8 cellular contexts compared by ENCODE assay signal in the genomic region with DNA sequence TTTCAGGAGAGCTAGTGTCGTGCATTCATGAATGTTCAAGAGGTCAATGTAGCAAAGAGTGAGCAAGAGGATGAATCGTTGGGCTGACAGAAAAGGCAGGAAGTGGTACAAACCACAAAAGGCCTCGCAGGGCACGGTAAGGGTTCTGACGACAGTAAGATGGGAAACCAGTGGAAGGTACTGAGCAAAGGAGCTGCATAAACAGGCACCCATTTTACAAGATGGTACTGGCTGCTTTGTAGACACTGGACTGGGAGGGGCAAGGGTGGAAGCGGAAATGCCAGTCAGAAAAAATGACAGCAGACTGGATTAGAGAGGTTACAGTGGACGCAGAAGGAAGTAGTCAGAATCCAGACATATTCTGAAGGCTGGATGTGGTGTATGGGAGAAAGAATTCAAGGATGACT.
DNase-seq lines count a peak whose midpoint lies in the region; TF ChIP-seq lines count a peak whose summit lies in the region.

No MANE protein-coding gene starts in this region.

- H3K4me3 ChIP-seq in Loucy (ENCODE audit: low read length, poor library complexity, severe bottlenecking): peak overlapping the region; percentile 69
- no peak overlapping the region for H3K4me3 ChIP-seq in effector memory CD4-positive, alpha-beta T cell (ENCODE audit: insufficient read depth, low read depth, low read length, poor library complexity, severe bottlenecking)

- H4K20me1 ChIP-seq in Loucy (ENCODE audit: insufficient read depth, low read length, poor library complexity, severe bottlenecking): no peaks in the 10 kb centered on the region

- peaks cover 45% of the 10 kb centered on the region for H3K4me1 ChIP-seq in Loucy (ENCODE audit: insufficient read depth, low read length, poor library complexity, severe bottlenecking)
- H3K4me1 ChIP-seq in effector memory CD4-positive, alpha-beta T cell (ENCODE audit: control insufficient read depth, insufficient read depth, low read length, poor library complexity, severe bottlenecking): peaks cover 12% of the 10 kb centered on the region

- H3K9me3 ChIP-seq in Loucy (ENCODE audit: insufficient read depth, low read depth, low read length): no peaks in the 10 kb centered on the region
- no peaks in the 10 kb centered on the region for H3K9me3 ChIP-seq in effector memory CD4-positive, alpha-beta T cell (ENCODE audit: control insufficient read depth, low read length)

- H3K27ac ChIP-seq in effector memory CD4-positive, alpha-beta T cell (ENCODE audit: insufficient read depth, low read length, poor library complexity, severe bottlenecking): peak overlapping the region; percentile 12

- H2AFZ ChIP-seq in Loucy (ENCODE audit: low read length): no peak overlapping the region; the same call in 1 of the 2 replicates

- H3K27me3 ChIP-seq in Loucy (ENCODE audit: insufficient read depth, low read length, poor library complexity, severe bottlenecking): no peaks in the 10 kb centered on the region
- H3K27me3 ChIP-seq in effector memory CD4-positive, alpha-beta T cell (replicated peaks; ENCODE audit: control insufficient read depth, insufficient read depth, low read length, poor library complexity, severe bottlenecking): no peaks in the 10 kb centered on the region

- peak overlapping the region; percentile 71 for H3K4me2 ChIP-seq in Loucy (ENCODE audit: low read depth, low read length, poor library complexity, severe bottlenecking)

- H3F3A ChIP-seq in Loucy (ENCODE audit: low read depth): peaks cover 12% of the 10 kb centered on the region; the same call in 1 of the 2 replicates

- no peaks in the 10 kb centered on the region for H3K9me2 ChIP-seq in Loucy (replicated peaks; ENCODE audit: low read depth, low read length)

- peak; percentile 85 for DNase-seq in GM04504 (ENCODE audit: low read depth)
- peak; percentile 98 for DNase-seq in H4 (ENCODE audit: low spot score)
- DNase-seq in activated CD4-positive, CD25-positive, alpha-beta regulatory T cell treated with anti-CD3 and anti-CD28 coated beads, Interleukin-2, amount 50 U/mL, for 72 hours: peak; percentile 59
- peak; percentile 26 to 47 (median 36) for DNase-seq in effector memory CD4-positive, alpha-beta T cell
- peak; percentile 41 to 69 (median 57) for DNase-seq in stimulated activated CD4-positive, alpha-beta T cell treated with anti-CD3 and anti-CD28 coated beads, Interleukin-12 subunit alpha, Interleukin-12 subunit beta, amount 100 ng/mL, for 48 hours (ENCODE audit: low read depth in 2 of 3, low spot score in 1 of 3)
- no peak for DNase-seq in NCI-H187 treated with DMSO at 0.1 percent for 48 hours (lab: John Stamatoyannopoulos, UW)
- DNase-seq in globus pallidus (ENCODE audit: low spot score): no peak

- TF ChIP-seq CTCF in Loucy (conservative IDR thresholded peaks at IDR 0.05; ENCODE audit: low read length): no peak

- H3K36me3 ChIP-seq in Loucy (ENCODE audit: insufficient read depth, low read length): no peaks in the 10 kb centered on the region
- no peaks in the 10 kb centered on the region for H3K36me3 ChIP-seq in effector memory CD4-positive, alpha-beta T cell (ENCODE audit: control insufficient read depth, insufficient read depth, low read length)

- H3K9ac ChIP-seq in Loucy (ENCODE audit: low read depth, low read length, poor library complexity, severe bottlenecking): peak overlapping the region; percentile 73

- no peaks in the 10 kb centered on the region for H3K79me2 ChIP-seq in Loucy (ENCODE audit: insufficient read depth, low read length)

Comparison
In these comparisons a context has a peak if more than half of its experiments do, and no peak if none do; other contexts are left out.
1. DNase-seq: peak in GM04504 (single experiment), H4 (single experiment), activated CD4-positive, CD25-positive, alpha-beta regulatory T cell treated with anti-CD3 and anti-CD28 coated beads, Interleukin-2, amount 50 U/mL, for 72 hours (single experiment), effector memory CD4-positive, alpha-beta T cell (3 of 3) and stimulated activated CD4-positive, alpha-beta T cell treated with anti-CD3 and anti-CD28 coated beads, Interleukin-12 subunit alpha, Interleukin-12 subunit beta, amount 100 ng/mL, for 48 hours (3 of 3); none in NCI-H187 treated with DMSO at 0.1 percent for 48 hours (single experiment) and globus pallidus (single experiment).